Comparison of ENCODE assay signal across 8 cellular contexts in genomic region chr12:72642726-72643125, GRCh38.
"Had no signal": no experiment of that assay in that cellular context is flagged by ENCODE, and none has a peak within 500 bp of the region (broad histone marks: within the 10 kb centered on the region; RNA-seq: fewer than 3 reads in every experiment).

No MANE protein-coding gene starts in this region.

- H3K4me1 ChIP-seq: HAP-1 had no signal

- H2AFZ ChIP-seq: GM23248 had no signal

- FAIRE-seq: HepG2 had no signal

- H3K27ac ChIP-seq: GM23248, HL-60 had no signal

- H3K9me3 ChIP-seq: HAP-1 had no signal

- ATAC-seq: HCT116, HepG2 had no signal

- H3K4me3 ChIP-seq: GM23248, HAP-1 had no signal

- DNase-seq: GM23248, GOT3, H7, HFFc6 had no signal

- H3K36me3 ChIP-seq: HAP-1 had no signal
